In genomic region chr1:3386603-3387002, GRCh38 we compare ENCODE assay signal across 7 cellular contexts.
"Had no signal": no experiment of that assay in that cellular context is flagged by ENCODE, and none has a peak within 500 bp of the region (broad histone marks: within the 10 kb centered on the region; RNA-seq: fewer than 3 reads in every experiment).

No MANE protein-coding gene starts in this region.

- H3K4me2 ChIP-seq: KMS-11 had no signal

- DNase-seq: IMR-90, KBM-7, KG1 had no signal

- H3K27ac ChIP-seq: HL-60, KMS-11 had no signal

- H3K4me3 ChIP-seq: K562 had no signal

- ATAC-seq: HepG2, K562 had no signal

- H3K9ac ChIP-seq: KMS-11 had no signal
